ENCODE assay signal across 8 cellular contexts in genomic region chr3:185270262-185270955, GRCh38. TPM values are rescaled to one million over a fixed set of nuclear protein-coding genes. Genes with fewer than 3 reads are reported as not detected.
DNase-seq lines count a peak whose midpoint lies in the region; ATAC-seq, FAIRE-seq and TF ChIP-seq lines count a peak whose summit lies in the region.

No MANE protein-coding gene starts in this region.

- H3K4me3 ChIP-seq in bronchial epithelial cell (ENCODE audit: low read depth, low read length) = no peak overlapping the region
- no peak overlapping the region for H3K4me3 ChIP-seq in ascending aorta

- ATAC-seq in HG03520 (IDR thresholded peaks at IDR 0.05; ENCODE audit: unreplicated experiment) = no peak

- H3K27me3 ChIP-seq in bronchial epithelial cell (ENCODE audit: control insufficient read depth, insufficient read depth, low read length) (no peaks in the 10 kb centered on the region), ascending aorta (no peaks in the 10 kb centered on the region)

- TF ChIP-seq CTCF in GM20000 (IDR thresholded peaks at IDR 0.05; ENCODE audit: extremely low read depth, missing control alignments) = no peak
- TF ChIP-seq CTCF in bronchial epithelial cell (IDR thresholded peaks at IDR 0.05; ENCODE audit: insufficient read depth, low read length, severe bottlenecking) = peak; percentile 65
- no peak for TF ChIP-seq CTCF in ascending aorta (IDR thresholded peaks at IDR 0.05)

- FAIRE-seq in bronchial epithelial cell (lab: Jason Lieb, UNC) = no peak

- H3K36me3 ChIP-seq in bronchial epithelial cell (ENCODE audit: control insufficient read depth, insufficient read depth, low read length) (no peaks in the 10 kb centered on the region), ascending aorta (no peaks in the 10 kb centered on the region)

- no peaks in the 10 kb centered on the region for H3K4me1 ChIP-seq in ascending aorta

- no peak overlapping the region for H3K27ac ChIP-seq in ascending aorta

- peaks cover 0 to 2% of the 10 kb centered on the region in 2 donors for H3K9me3 ChIP-seq in ascending aorta

- intact Hi-C loops in ascending aorta (cut with DNase I) = no loop called here

- DNase-seq in AG08396 (ENCODE audit: low spot score) (peak; percentile 66), GM20000 (ENCODE audit: low spot score) (peak; percentile 26), NCI-H446 (lab: John Stamatoyannopoulos, UW) (peak; percentile 20 to 52), bronchial epithelial cell (ENCODE audit: low read depth) (peak; percentile 39), midbrain (lab: John Stamatoyannopoulos, UW) (peak; percentile 13), ascending aorta (ENCODE audit: low spot score in 2 of 2) (no peak)
- no peak for DNase-seq in effector CD4-positive, alpha-beta T cell

RNA-seq across cellular contexts. Expression of gene EHHADH, which starts 16.6 kb away (rescaled TPM):
- total RNA-seq in bronchial epithelial cell = 1.3 and 2.7 TPM in 2 replicates
- 1.8 TPM for total RNA-seq in ascending aorta

Comparison
In these comparisons a context has a peak if more than half of its experiments do, and no peak if none do; other contexts are left out.
1. DNase-seq: peak in AG08396 (single experiment), GM20000 (single experiment), NCI-H446 (2 of 2), bronchial epithelial cell (single experiment) and midbrain (single experiment); none in effector CD4-positive, alpha-beta T cell (single experiment) and ascending aorta (0 of 2).